Comparison of ENCODE assay signal across 1 cellular context in the genomic region with DNA sequence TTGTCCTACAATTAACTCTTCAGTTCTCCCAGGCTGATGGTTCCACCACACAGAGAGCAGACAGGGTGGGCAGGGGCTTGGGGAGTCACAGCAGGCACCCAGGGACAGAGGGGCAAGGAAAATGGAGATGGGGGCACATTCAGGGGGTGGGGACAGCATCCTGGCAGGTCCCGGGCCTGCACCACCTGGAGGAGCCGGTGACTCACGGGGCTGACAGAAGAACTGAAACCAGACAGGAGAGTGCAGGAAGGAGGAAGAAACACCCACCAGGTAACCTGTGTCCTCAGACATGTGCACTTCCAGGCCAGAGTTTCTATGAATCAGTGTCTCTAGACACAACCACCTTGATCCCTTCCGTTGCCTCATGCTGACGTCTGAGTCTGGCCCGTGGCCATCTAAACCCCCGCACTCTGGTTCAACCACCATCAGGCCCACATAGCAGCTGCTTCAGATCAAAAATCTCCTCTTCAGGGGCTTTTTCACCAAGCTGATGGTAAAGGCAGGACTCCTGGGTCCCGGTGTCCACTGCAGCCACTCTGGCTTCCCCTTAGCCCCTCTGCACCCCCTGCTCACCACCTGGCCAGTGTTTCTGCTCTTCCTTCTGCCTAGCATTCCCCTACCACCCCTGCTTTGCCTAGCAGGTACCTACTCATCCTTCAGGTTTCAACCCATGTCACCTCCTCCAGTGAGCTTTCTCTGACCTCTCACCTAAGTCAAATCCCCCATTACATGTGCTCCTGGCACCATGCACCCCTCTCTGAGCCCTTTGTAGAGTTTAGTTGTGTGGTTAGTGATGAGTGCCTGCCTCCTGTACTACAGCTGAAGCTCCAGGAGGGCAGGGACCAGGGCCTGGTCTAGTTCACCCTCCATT.
TF ChIP-seq lines count a peak whose summit lies in the region.

No MANE protein-coding gene starts in this region.

TF ChIP-seq in SK-N-SH, 30 proteins besides CTCF, POLR2A, EP300 and RAD21 (continued from another document):
- TF ChIP-seq, protein P1, sequence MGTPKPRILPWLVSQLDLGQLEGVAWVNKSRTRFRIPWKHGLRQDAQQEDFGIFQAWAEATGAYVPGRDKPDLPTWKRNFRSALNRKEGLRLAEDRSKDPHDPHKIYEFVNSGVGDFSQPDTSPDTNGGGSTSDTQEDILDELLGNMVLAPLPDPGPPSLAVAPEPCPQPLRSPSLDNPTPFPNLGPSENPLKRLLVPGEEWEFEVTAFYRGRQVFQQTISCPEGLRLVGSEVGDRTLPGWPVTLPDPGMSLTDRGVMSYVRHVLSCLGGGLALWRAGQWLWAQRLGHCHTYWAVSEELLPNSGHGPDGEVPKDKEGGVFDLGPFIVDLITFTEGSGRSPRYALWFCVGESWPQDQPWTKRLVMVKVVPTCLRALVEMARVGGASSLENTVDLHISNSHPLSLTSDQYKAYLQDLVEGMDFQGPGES (IDR thresholded peaks at IDR 0.05; ENCODE audit: low read depth, low read length), result no peak
